ENCODE assay signal across 8 cellular contexts in the genomic region with DNA sequence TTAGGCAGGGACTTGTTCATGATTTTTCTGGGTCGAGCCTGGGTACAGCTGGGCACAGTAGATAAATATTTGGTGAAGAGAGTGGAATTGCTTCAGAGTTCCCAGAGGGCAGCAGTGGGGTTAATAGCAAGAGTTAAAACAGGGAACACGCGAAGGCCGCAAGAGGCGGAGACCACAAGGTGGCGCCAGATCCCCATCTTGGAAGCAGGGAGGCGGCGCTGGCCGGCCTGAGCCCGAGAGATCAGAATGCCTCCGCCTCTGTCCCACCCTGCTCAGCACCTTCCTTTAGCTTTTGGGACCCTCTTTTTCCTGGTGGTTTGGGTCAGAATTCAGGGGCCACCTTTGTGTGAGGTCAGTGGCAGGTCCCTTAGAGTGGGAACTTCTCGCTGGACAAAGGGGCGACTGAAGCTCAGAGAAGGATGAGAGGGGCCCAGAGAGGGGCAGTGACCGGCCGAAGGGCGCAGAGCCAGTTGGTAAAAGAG. TPM values are rescaled to one million over a fixed set of nuclear protein-coding genes. Genes with fewer than 3 reads are reported as not detected.
DNase-seq lines count a peak whose midpoint lies in the region; ATAC-seq and TF ChIP-seq lines count a peak whose summit lies in the region.

No MANE protein-coding gene starts in this region.

- H3K36me3 Mint-ChIP-seq in activated T-helper 2 cell treated with anti-CD3 and anti-CD28 coated beads, Interferon-gamma antibody, Interleukin-2, Interleukin-4, amounts not matched to agents 10 μg/mL and 5 μg/mL and 100 μg/mL, durations not matched to agents 14 hours and 24 hours and 36 hours (ENCODE audit: low read depth), result no peaks in the 10 kb centered on the region

- no peak overlapping the region for H3K27ac Mint-ChIP-seq in activated T-helper 2 cell treated with anti-CD3 and anti-CD28 coated beads, Interferon-gamma antibody, Interleukin-2, Interleukin-4, amounts not matched to agents 10 μg/mL and 5 μg/mL and 100 μg/mL, durations not matched to agents 14 hours and 24 hours and 36 hours

- no TSS peak for BruUV-seq in IMR-90 (replicated peaks; lab: Mats Ljungman, UMichigan)

- H4K5ac ChIP-seq in IMR-90 (ENCODE audit: low read depth, low read length), result peak overlapping the region; percentile 66; the same call in 1 of the 2 replicates

- H2BK120ac ChIP-seq in IMR-90 (ENCODE audit: low read depth, low read length), result peak overlapping the region; percentile 98

- H3K27ac ChIP-seq in IMR-90 (ENCODE audit: insufficient read depth, low read length) (no peak overlapping the region; the same call in 1 of the 2 replicates), RWPE2 (ENCODE audit: poor library complexity, severe bottlenecking) (peak overlapping the region; percentile 100), suprapubic skin (no peak overlapping the region)

- H4K8ac ChIP-seq in IMR-90 (ENCODE audit: low read depth in 2 of 2, low read length in 2 of 2), result peak overlapping the region; percentile 30 to 87

- H4K20me1 ChIP-seq in IMR-90 (ENCODE audit: insufficient read depth, low read length), result no peaks in the 10 kb centered on the region

- H3K79me1 ChIP-seq in IMR-90 (ENCODE audit: low read depth in 1 of 2, low read length in 2 of 2), result no peaks in the 10 kb centered on the region

- dilution Hi-C loops in IMR-90 (cut with HindIII; ENCODE audit: low sequenced_read_pairs, unreplicated experiment), result no loop called here

- H3K36me3 ChIP-seq in IMR-90 (ENCODE audit: control insufficient read depth, insufficient read depth, low read length), result no peaks in the 10 kb centered on the region
- no peaks in the 10 kb centered on the region for H3K36me3 ChIP-seq in RWPE2 (ENCODE audit: low read depth)
- no peaks in the 10 kb centered on the region for H3K36me3 ChIP-seq in suprapubic skin

- DNase-seq in EH (ENCODE audit: low read depth) (peak; percentile 82), IMR-90 (peak; percentile 68), RWPE2 (ENCODE audit: low spot score) (peak; percentile 82), fibroblast of villous mesenchyme (ENCODE audit: low read depth) (peak; percentile 86), omental fat pad (ENCODE audit: low spot score) (peak; percentile 99), suprapubic skin (ENCODE audit: low spot score in 2 of 2) (peak; percentile 89 to 90)
- peak; percentile 58 for DNase-seq in activated T-helper 2 cell treated with anti-CD3 and anti-CD28 coated beads, Interferon-gamma antibody, Interleukin-2, Interleukin-4, amounts not matched to agents 10 μg/mL and 5 μg/mL and 100 μg/mL, durations not matched to agents 14 hours and 24 hours and 36 hours (ENCODE audit: low spot score)

- 0 out of 2 replicates have a peak, but pooled peaks have one; percentile 42 for TF ChIP-seq POLR2A in IMR-90 (IDR thresholded peaks at IDR 0.05; ENCODE audit: low read depth, low read length)
- no peak for TF ChIP-seq POLR2A in suprapubic skin (IDR thresholded peaks at IDR 0.05)

- WGBS in IMR-90 (ENCODE audit: extremely low coverage in 2 of 2, insufficient read length in 1 of 2), 2 experiments, result 0% methylated on average over 1 of the region's 16 CpGs; no CpG with 5 or more reads in 1 of the 2 experiments
- 20% methylated on average over 15 of the region's 16 CpGs for WGBS in suprapubic skin

- CTCF ChIA-PET in IMR-90 (lab: Yijun Ruan, JAX), result interaction anchor here (0.5 to 2.2 kb wide), 15 partner anchors 42 to 220 kb away, joined by 3 to 22 read pairs (median 6); no protein-coding TSS in a partner anchor

- in situ Hi-C loops in IMR-90 (cut with MboI; ENCODE audit: low sequenced_read_pairs), result loop anchor here (5.0 kb wide), 3 partner anchors 112 to 282 kb away; no protein-coding TSS in a partner anchor

- TF ChIP-seq EP300 in suprapubic skin (IDR thresholded peaks at IDR 0.05), result no peak

- H2BK15ac ChIP-seq in IMR-90 (ENCODE audit: low read depth, low read length), result peak overlapping the region; percentile 69; the same call in 2 of the 3 replicates

- H3K23ac ChIP-seq in IMR-90 (ENCODE audit: low read depth, low read length), result no peak overlapping the region; the same call in 1 of the 2 replicates

- H2BK20ac ChIP-seq in IMR-90 (ENCODE audit: low read depth, low read length), result peak overlapping the region; percentile 98

- peak overlapping the region; percentile 90 for H3K4ac ChIP-seq in IMR-90 (ENCODE audit: low read depth, low read length)

- no peak overlapping the region for H3K4me3 Mint-ChIP-seq in activated T-helper 2 cell treated with anti-CD3 and anti-CD28 coated beads, Interferon-gamma antibody, Interleukin-2, Interleukin-4, amounts not matched to agents 10 μg/mL and 5 μg/mL and 100 μg/mL, durations not matched to agents 14 hours and 24 hours and 36 hours (ENCODE audit: low read depth)

- peak overlapping the region; percentile 89 for H2AFZ ChIP-seq in IMR-90 (replicated peaks; ENCODE audit: low read length, poor library complexity)

- H3K27me3 ChIP-seq in IMR-90 (ENCODE audit: control insufficient read depth, insufficient read depth, low read length) (no peaks in the 10 kb centered on the region; the same call in 1 of the 2 replicates), RWPE2 (ENCODE audit: insufficient read depth, poor library complexity, severe bottlenecking) (no peaks in the 10 kb centered on the region), suprapubic skin (peaks cover 3% of the 10 kb centered on the region)

- peak overlapping the region; percentile 68 for H2AK9ac ChIP-seq in IMR-90 (replicated peaks; ENCODE audit: low read depth, low read length, poor library complexity)

- no peak overlapping the region for H2BK5ac ChIP-seq in IMR-90 (ENCODE audit: low read depth, low read length, poor library complexity, severe bottlenecking)

- ATAC-seq in IMR-90 (ENCODE audit: low read depth) (peak; percentile 78), RWPE2 (ENCODE audit: low read depth) (peak; percentile 76), omental fat pad (ENCODE audit: low FRiP score) (peak; percentile 50), GM21528 (IDR thresholded peaks at IDR 0.05; ENCODE audit: low FRiP score, unreplicated experiment) (no peak)

- H2AK5ac ChIP-seq in IMR-90 (ENCODE audit: low read depth, low read length), result peak overlapping the region; percentile 93; the same call in 1 of the 2 replicates

- peak; percentile 99 for TF ChIP-seq CTCF in IMR-90 (conservative IDR thresholded peaks at IDR 0.05; ENCODE audit: low read depth, low read length)
- peak; percentile 96 for TF ChIP-seq CTCF in RWPE2 (IDR thresholded peaks at IDR 0.05; ENCODE audit: poor library complexity, severe bottlenecking)
- peak; percentile 95 for TF ChIP-seq CTCF in fibroblast of villous mesenchyme (IDR thresholded peaks at IDR 0.05; ENCODE audit: insufficient read depth, low read depth, low read length)
- peak in 2 of 3 donors; percentile 56 to 93 for TF ChIP-seq CTCF in omental fat pad (IDR thresholded peaks at IDR 0.05)
- peak; percentile 90 for TF ChIP-seq CTCF in suprapubic skin (IDR thresholded peaks at IDR 0.05)

- H3K18ac ChIP-seq in IMR-90 (ENCODE audit: low read depth, low read length), result no peak overlapping the region

- H3K9me3 ChIP-seq in IMR-90 (ENCODE audit: control insufficient read depth, insufficient read depth, low read length) (no peaks in the 10 kb centered on the region), RWPE2 (ENCODE audit: severe bottlenecking) (no peaks in the 10 kb centered on the region), suprapubic skin (no peaks in the 10 kb centered on the region)

- TF ChIP-seq RAD21 in IMR-90 (IDR thresholded peaks at IDR 0.05; ENCODE audit: low read length), result peak; percentile 98

- no peak overlapping the region for H3K4me2 ChIP-seq in IMR-90 (ENCODE audit: low read depth, low read length)

- no peak overlapping the region for H3K9ac ChIP-seq in IMR-90 (ENCODE audit: low read depth, low read length)

- H3K4me1 ChIP-seq in IMR-90 (ENCODE audit: control insufficient read depth, insufficient read depth, low read length) (peaks cover 17% of the 10 kb centered on the region), RWPE2 (ENCODE audit: insufficient read depth, poor library complexity, severe bottlenecking) (peaks cover 22% of the 10 kb centered on the region), suprapubic skin (peaks cover 7% of the 10 kb centered on the region)

- peaks cover 3% of the 10 kb centered on the region; the same call in 1 of the 2 replicates for H3K9me1 ChIP-seq in IMR-90 (ENCODE audit: insufficient read depth, low read length)

- H4K91ac ChIP-seq in IMR-90 (ENCODE audit: insufficient read depth, low read depth, low read length), result peak overlapping the region; percentile 79

- H3K4me3 ChIP-seq in IMR-90 (ENCODE audit: insufficient read depth, low read depth, low read length) (no peak overlapping the region), RWPE2 (ENCODE audit: severe bottlenecking) (no peak overlapping the region), fibroblast of villous mesenchyme (ENCODE audit: low read depth, low read length) (no peak overlapping the region), suprapubic skin (no peak overlapping the region)

- POLR2A ChIA-PET in IMR-90 (lab: Charles Lee; ENCODE audit: unreplicated experiment), result interaction anchor here (0.5 kb wide), 1 partner anchor 460 kb away, joined by 5 read pairs; no protein-coding TSS in a partner anchor

- peak overlapping the region; percentile 88; the same call in 1 of the 2 replicates for H3K14ac ChIP-seq in IMR-90 (replicated peaks; ENCODE audit: low read depth, low read length)

- intact Hi-C loops in IMR-90 (cut with micrococcal nuclease), result loop anchor here (1.0 kb wide), 5 partner anchors 66 to 281 kb away; no protein-coding TSS in a partner anchor
- intact Hi-C loops in activated T-helper 2 cell treated with anti-CD3 and anti-CD28 coated beads, Interferon-gamma antibody, Interleukin-2, Interleukin-4, amounts not matched to agents 10 μg/mL and 5 μg/mL and 100 μg/mL, durations not matched to agents 14 hours and 24 hours and 36 hours (cut with micrococcal nuclease), result loop anchor here (1.0 kb wide), 1 partner anchor 112 kb away; no protein-coding TSS in a partner anchor

- H3K9me3 Mint-ChIP-seq in activated T-helper 2 cell treated with anti-CD3 and anti-CD28 coated beads, Interferon-gamma antibody, Interleukin-2, Interleukin-4, amounts not matched to agents 10 μg/mL and 5 μg/mL and 100 μg/mL, durations not matched to agents 14 hours and 24 hours and 36 hours, result no peaks in the 10 kb centered on the region

- no peak overlapping the region for H3K56ac ChIP-seq in IMR-90 (ENCODE audit: extremely low read depth, insufficient read depth, low read length)

- H3K27me3 Mint-ChIP-seq in activated T-helper 2 cell treated with anti-CD3 and anti-CD28 coated beads, Interferon-gamma antibody, Interleukin-2, Interleukin-4, amounts not matched to agents 10 μg/mL and 5 μg/mL and 100 μg/mL, durations not matched to agents 14 hours and 24 hours and 36 hours (ENCODE audit: low read depth), result peaks cover 4% of the 10 kb centered on the region

- no peaks in the 10 kb centered on the region for H3K4me1 Mint-ChIP-seq in activated T-helper 2 cell treated with anti-CD3 and anti-CD28 coated beads, Interferon-gamma antibody, Interleukin-2, Interleukin-4, amounts not matched to agents 10 μg/mL and 5 μg/mL and 100 μg/mL, durations not matched to agents 14 hours and 24 hours and 36 hours (ENCODE audit: low read depth)

RNA-seq across cellular contexts. Expression of a gene that starts 6.5 kb away (rescaled TPM):
- total RNA-seq in IMR-90 (2012; rRNA removed) (not detected in 2 replicates), fibroblast of villous mesenchyme (under 0.01 and 0.43 TPM in 2 replicates), omental fat pad (10 to 100 TPM in 1 of 4 donors, 1 to 10 TPM in 2, under 1 TPM in 1; 0.37 to 19.9 (median 1.6) TPM), suprapubic skin (10 to 100 TPM; 15.4 to 27.2 (median 18.6) TPM)
- polyA plus RNA-seq in IMR-90 (2012; rRNA removed), result not detected in 2 replicates
- polyA plus RNA-seq in IMR-90 (2012; cell fraction: cytosol; rRNA removed), result not detected in 2 replicates
- polyA plus RNA-seq in IMR-90 (2012; cell fraction: nucleus; rRNA removed; ENCODE audit: low replicate concordance), result not detected in 2 replicates
- 0.11 and 0.14 TPM in 2 replicates for total RNA-seq in activated T-helper 2 cell treated with anti-CD3 and anti-CD28 coated beads, Interferon-gamma antibody, Interleukin-2, Interleukin-4, amounts not matched to agents 10 μg/mL and 5 μg/mL and 100 μg/mL, durations not matched to agents 14 hours and 24 hours and 36 hours
